28 cellular contexts compared by ENCODE assay signal in genomic region chr3:196315821-196316220, GRCh38. TPM values are rescaled to one million over a fixed set of nuclear protein-coding genes. Genes with fewer than 3 reads are reported as not detected.
"Had no signal": no experiment of that assay in that cellular context is flagged by ENCODE, and none has a peak within 500 bp of the region (broad histone marks: within the 10 kb centered on the region; RNA-seq: fewer than 3 reads in every experiment).

No MANE protein-coding gene starts in this region.

- H3K9me3 ChIP-seq: gastroesophageal sphincter, neutrophil, right lobe of liver, tibial nerve had no signal

- H3K27ac ChIP-seq: hepatocyte, neutrophil, right lobe of liver had no signal

- H3K36me3 ChIP-seq: neutrophil, right lobe of liver had no signal

- H3K36me3 Mint-ChIP-seq: naive B cell had no signal

- H3K4me1 Mint-ChIP-seq: mesothelial cell of epicardium had no signal

- FAIRE-seq: colon had no signal

- H3K4me3 ChIP-seq: gastroesophageal sphincter, hepatocyte, right lobe of liver, tibial nerve had no signal

- H2AFZ ChIP-seq: hepatocyte had no signal

- H3K27me3 ChIP-seq: gastroesophageal sphincter, hepatocyte, neutrophil, right lobe of liver, tibial nerve had no signal

- H3K4me2 ChIP-seq: hepatocyte had no signal

- H3K9me3 Mint-ChIP-seq: activated CD4-positive, alpha-beta T cell treated with anti-CD3 and anti-CD28 coated beads, Interleukin-2, amount 10 ng/mL, durations not matched to agents 24 days and 14 days; activated naive CD4-positive, alpha-beta T cell treated with anti-CD3 and anti-CD28 coated beads, Interleukin-2, amount 50 U/mL, for 72 hours; activated T-cell treated with anti-CD3 and anti-CD28 coated beads, Interleukin-2, amount 50 U/mL, for 72 hours; mesothelial cell of epicardium; naive B cell had no signal

- H3K27me3 Mint-ChIP-seq: activated CD4-positive, alpha-beta T cell treated with anti-CD3 and anti-CD28 coated beads, Interleukin-2, amount 10 ng/mL, durations not matched to agents 24 days and 14 days; naive B cell had no signal

- H3K4me1 ChIP-seq: right lobe of liver had no signal

- DNase-seq: activated CD4-positive, alpha-beta T cell treated with anti-CD3 and anti-CD28 coated beads, Interleukin-2, amount 10 ng/mL, durations not matched to agents 24 days and 14 days; activated CD4-positive, CD25-positive, alpha-beta regulatory T cell treated with anti-CD3 and anti-CD28 coated beads, Interleukin-2, amount 50 U/mL, for 72 hours; activated naive CD4-positive, alpha-beta T cell; activated T-cell treated with anti-CD3 and anti-CD28 coated beads for 4 hours; activated T-cell treated with anti-CD3 and anti-CD28 coated beads, Interleukin-2, amount 50 U/mL, for 72 hours; effector CD8-positive, alpha-beta T cell; erythroblast; islet precursor cell; left cardiac atrium; left ventricle myocardium superior; mammary epithelial cell; naive B cell; right lobe of liver; stimulated activated CD4-positive, alpha-beta T cell treated with anti-CD3 and anti-CD28 coated beads, Interleukin-2, amount 100 ng/mL, for 48 hours; stimulated activated naive CD4-positive, alpha-beta T cell treated with Interleukin-2 at 50 U/mL for 16 hours; T-helper 2 cell had no signal

- ATAC-seq: activated naive CD4-positive, alpha-beta T cell treated with anti-CD3 and anti-CD28 coated beads, Interleukin-2, amount 50 U/mL, for 72 hours; activated T-cell treated with anti-CD3 and anti-CD28 coated beads, Interleukin-2, amount 50 U/mL, for 72 hours; gastroesophageal sphincter; left cardiac atrium; left ventricle myocardium superior; right lobe of liver had no signal

RNA-seq across cellular contexts. Expression of gene TM4SF19, which starts 22.4 kb away (rescaled TPM):
- total RNA-seq: activated CD4-positive, alpha-beta T cell treated with anti-CD3 and anti-CD28 coated beads, Interleukin-2, amount 10 ng/mL, durations not matched to agents 24 days and 14 days; activated T-cell treated with anti-CD3 and anti-CD28 coated beads, Interleukin-2, amount 50 U/mL, for 72 hours; fibroblast of lung; hepatocyte; left cardiac atrium; left ventricle myocardium superior; mammary epithelial cell; mesothelial cell of epicardium; osteocyte; posterior vena cava; skeletal muscle tissue; temporal lobe; tibial nerve had no signal
